8 cellular contexts compared by ENCODE assay signal in the genomic region with DNA sequence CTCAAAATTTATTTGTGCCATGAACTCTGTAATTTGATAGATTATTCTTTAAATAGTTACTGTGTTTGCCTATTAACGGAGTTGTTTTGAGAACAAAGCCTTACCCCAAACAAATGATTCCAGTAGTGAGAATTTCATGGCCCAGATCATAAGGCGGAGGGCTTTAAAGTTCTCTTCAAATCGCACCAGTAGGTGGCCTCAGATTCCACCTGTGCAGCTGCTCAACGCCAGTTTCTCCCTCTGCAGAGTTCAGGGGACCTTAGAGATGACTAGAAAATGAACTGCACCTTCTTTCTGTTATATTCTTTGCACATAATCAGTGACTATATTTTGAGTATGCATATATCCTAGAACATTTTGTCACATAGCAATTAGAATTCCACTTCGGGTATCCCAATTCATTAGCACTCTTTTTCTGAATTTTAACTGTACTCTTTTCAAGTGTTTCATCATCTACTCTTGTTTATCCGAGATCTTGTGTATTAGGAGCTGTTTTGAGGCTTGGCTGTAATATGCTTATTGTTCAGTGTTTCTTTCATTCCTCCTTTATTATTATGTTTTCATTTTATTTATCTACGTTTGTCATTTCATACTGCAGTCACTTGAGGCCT.
A peak's percentile ranks its signal among the peaks of the same experiment; 100 is the strongest.
DNase-seq lines count a peak whose midpoint lies in the region; ATAC-seq and TF ChIP-seq lines count a peak whose summit lies in the region.

No MANE protein-coding gene starts in this region.

- TF ChIP-seq CTCF in GM12872 (IDR thresholded peaks at IDR 0.05; ENCODE audit: insufficient read depth, low read depth, low read length) (peak; percentile 65), astrocyte of the spinal cord (IDR thresholded peaks at IDR 0.05; ENCODE audit: low read depth, low read length) (peak; percentile 67), lung (IDR thresholded peaks at IDR 0.05; ENCODE audit: control extremely low read depth, extremely low read depth) (peak; percentile 30)

- H3K4me3 ChIP-seq in astrocyte of the spinal cord (ENCODE audit: low read depth, low read length) (no peak overlapping the region), lung (no peak overlapping the region)

- WGBS in lung, 2 donors, result 52% methylated on average over 7 of the region's 7 CpGs

- H3K27ac ChIP-seq in lung (ENCODE audit: low read depth in 1 of 2, low read length in 1 of 2), result no peak overlapping the region

- ATAC-seq in lung (ENCODE audit: insufficient read depth, low FRiP score), result no peak
- ATAC-seq in GM18520 (IDR thresholded peaks at IDR 0.05; ENCODE audit: unreplicated experiment), result no peak
- ATAC-seq in HG03097 (IDR thresholded peaks at IDR 0.05; ENCODE audit: low FRiP score, unreplicated experiment), result no peak
- no peak for ATAC-seq in HG03469 (IDR thresholded peaks at IDR 0.05; ENCODE audit: unreplicated experiment)

- DNase-seq in 8988T, result peak; percentile 16
- peak; percentile 4 for DNase-seq in NCI-H146 treated with DMSO at 0.1 percent for 48 hours (lab: John Stamatoyannopoulos, UW; ENCODE audit: unreplicated experiment)
- peak; percentile 40 for DNase-seq in astrocyte of the spinal cord (ENCODE audit: low read depth, low spot score)
- no peak for DNase-seq in lung (ENCODE audit: low spot score)

- no peaks in the 10 kb centered on the region for H3K9me3 ChIP-seq in lung (ENCODE audit: control insufficient read depth in 2 of 2, insufficient read depth in 1 of 2, low read length in 1 of 2)

- no peaks in the 10 kb centered on the region for H3K27me3 ChIP-seq in lung (ENCODE audit: control insufficient read depth, insufficient read depth)

- H3K4me1 ChIP-seq in lung (ENCODE audit: control insufficient read depth in 2 of 2, insufficient read depth in 2 of 2, low read length in 2 of 2), result no peaks in the 10 kb centered on the region

- no peaks in the 10 kb centered on the region for H3K36me3 ChIP-seq in lung (ENCODE audit: control insufficient read depth in 2 of 2, insufficient read depth in 2 of 2, low read length in 2 of 2)

- in situ Hi-C loops in astrocyte of the spinal cord (cut with HindIII; ENCODE audit: low sequenced_read_pairs), result no loop called here
